In genomic region chr1:203272633-203273205, GRCh38 we compare ENCODE assay signal across 9 cellular contexts. TPM values are rescaled to one million over a fixed set of nuclear protein-coding genes. Genes with fewer than 3 reads are reported as not detected.
DNase-seq lines count a peak whose midpoint lies in the region; ATAC-seq, FAIRE-seq and TF ChIP-seq lines count a peak whose summit lies in the region.
"Had no signal": no experiment of that assay in that cellular context is flagged by ENCODE, and none has a peak within 500 bp of the region (broad histone marks: within the 10 kb centered on the region; RNA-seq: fewer than 3 reads in every experiment).

No MANE protein-coding gene starts in this region.

- no peak overlapping the region for H4K5ac ChIP-seq in H1 (ENCODE audit: insufficient read length, low read depth, low read length)

- H3K9me2 ChIP-seq in MM.1S (replicated peaks; ENCODE audit: insufficient read depth, low read length): no peaks in the 10 kb centered on the region

- TF ChIP-seq EP300 in H1 (IDR thresholded peaks at IDR 0.05; ENCODE audit: borderline replicate concordance in 1 of 2, low read depth in 2 of 2, low read length in 2 of 2): no peak

- H3K36me3 Mint-ChIP-seq in CD4-positive, CD25-positive, alpha-beta regulatory T cell: no peaks in the 10 kb centered on the region

- no peaks in the 10 kb centered on the region for H3K36me3 ChIP-seq in CD4-positive, CD25-positive, alpha-beta regulatory T cell (ENCODE audit: control insufficient read depth, insufficient read depth, low read length)
- no peaks in the 10 kb centered on the region for H3K36me3 ChIP-seq in MM.1S (replicated peaks; ENCODE audit: insufficient read depth, low read length)
- no peaks in the 10 kb centered on the region for H3K36me3 ChIP-seq in H1 (ENCODE audit: control insufficient read depth in 2 of 4, insufficient read depth in 4 of 4, low read length in 3 of 4)
- no peaks in the 10 kb centered on the region for H3K36me3 ChIP-seq in rectal smooth muscle tissue (ENCODE audit: control insufficient read depth, insufficient read depth, low read length)

- H3K56ac ChIP-seq in H1 (replicated peaks; ENCODE audit: insufficient read length, low read depth, low read length): no peak overlapping the region

- CTCF ChIA-PET in H1 (lab: Charles Lee; ENCODE audit: partially characterized antibody): interaction anchor here (0.6 to 39.0 kb wide), 49 partner anchors 9 to 433 kb away, joined by 3 to 785 read pairs (median 4); partner anchors contain the start of genes BTG2 and PRELP

- no peaks in the 10 kb centered on the region for H3K9me3 ChIP-seq in CD4-positive, CD25-positive, alpha-beta regulatory T cell (ENCODE audit: control insufficient read depth in 2 of 2, low read length in 2 of 2)
- H3K9me3 ChIP-seq in MM.1S (replicated peaks; ENCODE audit: insufficient read depth, low read length) (no peaks in the 10 kb centered on the region), H1 (ENCODE audit: insufficient read depth in 2 of 2, low read depth in 1 of 2, low read length in 1 of 2) (no peaks in the 10 kb centered on the region)

- H3F3A ChIP-seq in MM.1S (ENCODE audit: insufficient read depth, low read length): peaks cover 21% of the 10 kb centered on the region

- peaks cover under 1 to 66% (median 25%) of the 10 kb centered on the region in 4 donors for H3K4me1 Mint-ChIP-seq in CD4-positive, CD25-positive, alpha-beta regulatory T cell

- FAIRE-seq in H1 (lab: Jason Lieb, UNC): no peak
- FAIRE-seq in GM12891 (lab: Jason Lieb, UNC): no peak

- peak overlapping the region; percentile 87 to 93 (median 88) for H3K27ac Mint-ChIP-seq in CD4-positive, CD25-positive, alpha-beta regulatory T cell

- no peaks in the 10 kb centered on the region for H3K9me3 Mint-ChIP-seq in CD4-positive, CD25-positive, alpha-beta regulatory T cell
- H3K9me3 Mint-ChIP-seq: T-helper 2 cell treated with Interferon-gamma antibody and Interleukin-4, amounts not matched to agents 5 μg/mL and 100 μg/mL, for 36 hours had no signal

- no peaks in the 10 kb centered on the region for H3K27me3 Mint-ChIP-seq in CD4-positive, CD25-positive, alpha-beta regulatory T cell

- H3K4ac ChIP-seq in H1 (replicated peaks; ENCODE audit: insufficient read length, low read depth, low read length): no peak overlapping the region

- no peak overlapping the region for H3K23ac ChIP-seq in H1 (ENCODE audit: insufficient read length)

- H2AFZ ChIP-seq in MM.1S (ENCODE audit: low read length) (peak overlapping the region; percentile 13; the same call in 1 of the 2 replicates), H1 (ENCODE audit: low read length) (peak overlapping the region; percentile 45; the same call in 1 of the 2 replicates)

- peak overlapping the region; percentile 78 for H3K27ac ChIP-seq in CD4-positive, CD25-positive, alpha-beta regulatory T cell (ENCODE audit: insufficient read depth, low read length, poor library complexity, severe bottlenecking)
- H3K27ac ChIP-seq in MM.1S (ENCODE audit: low read length) (peak overlapping the region; percentile 89; the same call in 1 of the 2 replicates), H1 (ENCODE audit: low read depth, low read length) (no peak overlapping the region), rectal smooth muscle tissue (ENCODE audit: low read depth, low read length) (peak overlapping the region; percentile 91)

- H2BK12ac ChIP-seq in H1 (ENCODE audit: low read depth, low read length): no peak overlapping the region

- H3K14ac ChIP-seq in H1 (ENCODE audit: insufficient read length): no peak overlapping the region

- peaks cover 58% of the 10 kb centered on the region for H3K4me1 ChIP-seq in CD4-positive, CD25-positive, alpha-beta regulatory T cell (ENCODE audit: control insufficient read depth, insufficient read depth, low read length, poor library complexity, severe bottlenecking)
- H3K4me1 ChIP-seq in MM.1S (ENCODE audit: low read length): peaks cover 69% of the 10 kb centered on the region
- H3K4me1 ChIP-seq in H1 (replicated peaks in 1 of 4; ENCODE audit: control insufficient read depth in 3 of 4, insufficient read depth in 4 of 4, low read length in 3 of 4): peaks cover 0 to 11% (median 7%) of the 10 kb centered on the region in 4 experiments; a peak in 5 of 7 replicates
- H3K4me1 ChIP-seq in rectal smooth muscle tissue (ENCODE audit: control insufficient read depth, insufficient read depth, low read length): peaks cover 39% of the 10 kb centered on the region

- H3K4me2 ChIP-seq in MM.1S (ENCODE audit: low read depth, low read length) (peak overlapping the region; percentile 98), H1 (ENCODE audit: insufficient read depth in 1 of 2, low read depth in 2 of 2, low read length in 2 of 2) (peak overlapping the region; percentile 4 to 93; a peak in 3 of 4 replicates)

- H4K91ac ChIP-seq in H1 (replicated peaks; ENCODE audit: insufficient read length, low read length): no peak overlapping the region

- no peaks in the 10 kb centered on the region for H3K79me1 ChIP-seq in H1 (ENCODE audit: low read depth, low read length)

- H4K20me1 ChIP-seq in MM.1S (ENCODE audit: insufficient read depth, low read length) (no peaks in the 10 kb centered on the region), H1 (replicated peaks in 1 of 2; ENCODE audit: control insufficient read depth in 1 of 2, insufficient read depth in 2 of 2, low read length in 2 of 2) (no peaks in the 10 kb centered on the region)

- H3K4me3 Mint-ChIP-seq in CD4-positive, CD25-positive, alpha-beta regulatory T cell: peak overlapping the region; percentile 72 to 85 (median 82)

- H3K79me2 ChIP-seq in MM.1S (ENCODE audit: low read length): peaks cover 29% of the 10 kb centered on the region
- no peaks in the 10 kb centered on the region for H3K79me2 ChIP-seq in H1 (ENCODE audit: control insufficient read depth in 1 of 2, insufficient read depth in 2 of 2, low read length in 2 of 2)

- TF ChIP-seq POLR2A in H1 (IDR thresholded peaks at IDR 0.05; ENCODE audit: control extremely low read depth in 1 of 2, low read depth in 2 of 2, low read length in 2 of 2) (no peak), GM12891 (IDR thresholded peaks at IDR 0.05; ENCODE audit: low read depth, low read length) (no peak), GM18505 (IDR thresholded peaks at IDR 0.05; ENCODE audit: borderline replicate concordance, extremely low read depth, insufficient read depth, insufficient read length) (no peak)

- no peak for ATAC-seq in CD4-positive, CD25-positive, alpha-beta regulatory T cell (ENCODE audit: low read depth in 2 of 2)
- ATAC-seq in GM18505 (IDR thresholded peaks at IDR 0.05; ENCODE audit: unreplicated experiment): no peak

- POLR2A ChIA-PET in H1 (lab: Charles Lee; ENCODE audit: partially characterized antibody): interaction anchor here (0.6 to 0.7 kb wide), 2 partner anchors 18 to 75 kb away, joined by 3 read pairs; no protein-coding TSS in a partner anchor

- H3K27me3 ChIP-seq in CD4-positive, CD25-positive, alpha-beta regulatory T cell (ENCODE audit: control insufficient read depth, insufficient read depth, low read length): no peaks in the 10 kb centered on the region
- H3K27me3 ChIP-seq in MM.1S (replicated peaks; ENCODE audit: insufficient read depth, low read length): no peaks in the 10 kb centered on the region
- H3K27me3 ChIP-seq in H1 (replicated peaks in 1 of 4; ENCODE audit: control insufficient read depth in 3 of 4, extremely low read depth in 1 of 4, insufficient read depth in 3 of 4, low read length in 3 of 4): peaks cover 0 to 31% (median 10%) of the 10 kb centered on the region in 4 experiments; a peak in 5 of 7 replicates
- no peaks in the 10 kb centered on the region for H3K27me3 ChIP-seq in rectal smooth muscle tissue (ENCODE audit: control insufficient read depth, insufficient read depth, low read length)

- H4K8ac ChIP-seq in H1 (ENCODE audit: extremely low read depth, insufficient read depth, low read length): no peak overlapping the region

- peak overlapping the region; percentile 84; the same call in 1 of the 2 replicates for H3K9ac ChIP-seq in MM.1S (ENCODE audit: low read length)
- H3K9ac ChIP-seq in H1 (replicated peaks in 1 of 4; ENCODE audit: extremely low read depth in 1 of 4, low read depth in 3 of 4, low read length in 3 of 4): 0 out of 7 replicates have a peak overlapping the region, but pooled peaks of 1 of the 4 experiments have one; percentile 25
- no peak overlapping the region for H3K9ac ChIP-seq in rectal smooth muscle tissue (ENCODE audit: low read length)

- H2BK120ac ChIP-seq in H1 (replicated peaks; ENCODE audit: low read depth, low read length): no peak overlapping the region

- H2BK20ac ChIP-seq in H1 (ENCODE audit: low read length): no peak overlapping the region

- no peaks in the 10 kb centered on the region; the same call in 1 of the 2 replicates for H3K23me2 ChIP-seq in H1 (ENCODE audit: low read depth, low read length)

- WGBS in H1 (ENCODE audit: extremely low coverage in 1 of 2, insufficient coverage in 1 of 2, insufficient read length in 1 of 2, insufficient replicate concordance in 2 of 2, low coverage in 1 of 2, low lambda C conversion rate in 2 of 2, missing lambda C conversion rate in 1 of 2), 2 experiments: 32% methylated on average over 17 of the region's 17 CpGs; no CpG with 5 or more reads in 1 of the 2 experiments

- TF ChIP-seq CTCF in MM.1S (IDR thresholded peaks at IDR 0.05; ENCODE audit: low read length) (no peak), H1 (IDR thresholded peaks at IDR 0.05; ENCODE audit: control extremely low read depth in 1 of 3, insufficient read depth in 1 of 3, low read depth in 1 of 3, low read length in 3 of 3) (no peak)

- no peak overlapping the region for H2AK5ac ChIP-seq in H1 (ENCODE audit: low read depth, low read length)

- no peak overlapping the region for H3K18ac ChIP-seq in H1 (ENCODE audit: extremely low read depth, low read length)

- no peak for DNase-seq in CD4-positive, CD25-positive, alpha-beta regulatory T cell
- DNase-seq in MM.1S: no peak
- DNase-seq in H1 (ENCODE audit: low read depth in 1 of 2, low spot score in 2 of 2): no peak
- no peak for DNase-seq in NCI-H2171 (lab: John Stamatoyannopoulos, UW)
- no peak for DNase-seq in GM12891 (ENCODE audit: insufficient read length, low spot score)
- DNase-seq in AG20443 (ENCODE audit: low spot score): no peak

- no peak overlapping the region for H2BK15ac ChIP-seq in H1 (ENCODE audit: low read length)

- H3K4me3 ChIP-seq in CD4-positive, CD25-positive, alpha-beta regulatory T cell (ENCODE audit: low read depth, low read length): peak overlapping the region; percentile 59
- H3K4me3 ChIP-seq in MM.1S (ENCODE audit: low read length) (peak overlapping the region; percentile 64), H1 (ENCODE audit: extremely low read depth in 1 of 4, insufficient read depth in 2 of 4, low read depth in 3 of 4, low read length in 4 of 4) (peak overlapping the region in 1 of 4 experiments; percentile 57; a peak in 2 of 8 replicates), rectal smooth muscle tissue (ENCODE audit: low read length) (peak overlapping the region; percentile 64)

- TF ChIP-seq RAD21 in H1 (IDR thresholded peaks at IDR 0.05 in 1 of 2, conservative IDR thresholded peaks at IDR 0.05 in 1 of 2; ENCODE audit: low read depth in 2 of 2, low read length in 2 of 2): no peak

- no peak overlapping the region for H2BK5ac ChIP-seq in H1 (ENCODE audit: low read depth, low read length)

RNA-seq across cellular contexts. Expression of gene BTG2, which starts 32.6 kb away (rescaled TPM):
- total RNA-seq in CD4-positive, CD25-positive, alpha-beta regulatory T cell: 1,002 TPM
- 100 to 1,000 TPM; 153 to 176 (median 165) TPM for polyA plus RNA-seq in CD4-positive, CD25-positive, alpha-beta regulatory T cell
- 4.1 and 4.8 TPM in 2 replicates for total RNA-seq in H1 (2021; fragmentation: NEBNext Ultra II Directional; extraction: Animal tissue kit (Norgen Biotek cat#: 25700))
- 11.0 and 15.1 TPM in 2 replicates for polyA plus RNA-seq in H1 (2011; rRNA removed)
- 10.1 TPM for polyA plus RNA-seq in H1 (2011; cell fraction: cytosol; rRNA removed)
- polyA plus RNA-seq in H1 (2011; cell fraction: nucleus; rRNA removed): 10.0 TPM
- polyA plus RNA-seq in H1 (2012, experiment 1 of 2): 5.6 to 6.3 TPM (median 5.9 TPM) in 4 replicates
- 7.6 TPM for polyA plus RNA-seq in H1 (2012, experiment 2 of 2)
- polyA plus RNA-seq in H1 (2013, experiment 1 of 2): 2.1 TPM
- 2.6 TPM for polyA plus RNA-seq in H1 (2013, experiment 2 of 2)
- 7.2 and 7.6 TPM in 2 replicates for polyA minus RNA-seq in H1 (2011; rRNA and poly(A)+ RNA removed)
- polyA minus RNA-seq in H1 (2011; cell fraction: cytosol; rRNA and poly(A)+ RNA removed): 9.8 TPM
- 19.8 TPM for polyA minus RNA-seq in H1 (2011; cell fraction: nucleus; rRNA and poly(A)+ RNA removed)
- polyA plus RNA-seq in GM12891 (2012; ENCODE audit: low read depth, missing spikeins): 29.7 TPM

RNA-seq across cellular contexts. Expression of gene CHIT1, which starts 43.2 kb away (rescaled TPM):
- total RNA-seq in CD4-positive, CD25-positive, alpha-beta regulatory T cell: 0.17 TPM
- polyA plus RNA-seq in CD4-positive, CD25-positive, alpha-beta regulatory T cell: not detected
- total RNA-seq in H1 (2021; fragmentation: NEBNext Ultra II Directional; extraction: Animal tissue kit (Norgen Biotek cat#: 25700)): not detected in 2 replicates
- polyA plus RNA-seq in H1 (2011; rRNA removed): not detected in 2 replicates
- 0.04 TPM for polyA plus RNA-seq in H1 (2011; cell fraction: cytosol; rRNA removed)
- 0.13 TPM for polyA plus RNA-seq in H1 (2011; cell fraction: nucleus; rRNA removed)
- 0.06 TPM in 1 of 4 replicates, not detected in the others for polyA plus RNA-seq in H1 (2012, experiment 1 of 2)
- polyA plus RNA-seq in H1 (2012, experiment 2 of 2): not detected
- polyA plus RNA-seq in H1 (2013, experiment 1 of 2): not detected
- polyA plus RNA-seq in H1 (2013, experiment 2 of 2): not detected
- polyA minus RNA-seq in H1 (2011; rRNA and poly(A)+ RNA removed): 0.03 and 0.05 TPM in 2 replicates
- polyA minus RNA-seq in H1 (2011; cell fraction: cytosol; rRNA and poly(A)+ RNA removed): not detected
- polyA minus RNA-seq in H1 (2011; cell fraction: nucleus; rRNA and poly(A)+ RNA removed): 0.50 TPM
- polyA plus RNA-seq in GM12891 (2012; ENCODE audit: low read depth, missing spikeins): 0.56 TPM

Comparison
In these comparisons a context has a peak if more than half of its experiments do, and no peak if none do; other contexts are left out.
1. RNA of gene BTG2, which starts 32.6 kb away (total RNA-seq): 1,002 TPM in CD4-positive, CD25-positive, alpha-beta regulatory T cell (single experiment); 4.1 to 4.8 TPM in H1; every median in the first group is over 100 times any median in the second.